10 cellular contexts compared by ENCODE assay signal in the genomic region with DNA sequence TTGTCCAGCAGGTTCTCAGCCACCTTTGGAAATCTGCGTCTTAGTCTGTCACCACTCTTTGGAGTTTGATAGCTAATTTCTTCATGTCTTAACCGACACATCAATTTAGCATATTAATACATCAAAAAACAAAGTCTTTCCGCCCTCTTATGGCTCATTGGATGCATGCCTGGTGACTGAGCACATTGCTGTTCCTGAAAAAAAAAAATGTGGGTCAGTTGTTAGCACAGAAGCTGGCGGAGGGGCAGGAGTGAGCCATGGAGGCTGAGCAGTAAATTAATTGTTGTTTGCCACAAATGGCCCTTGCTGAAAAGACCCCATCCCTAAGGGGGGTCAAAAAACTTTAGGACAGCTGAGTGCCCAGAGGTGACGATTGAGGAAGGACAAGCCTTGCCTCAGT. TPM values are rescaled to one million over a fixed set of nuclear protein-coding genes. Genes with fewer than 3 reads are reported as not detected.
A peak's percentile ranks its signal among the peaks of the same experiment; 100 is the strongest.
DNase-seq lines count a peak whose midpoint lies in the region; ATAC-seq, FAIRE-seq and TF ChIP-seq lines count a peak whose summit lies in the region.
"Not testable (repeated sequence)": the region's sequence is repeated elsewhere in the genome, so short reads cannot be mapped to it uniquely, and the experiment has no call there.
"Had no signal": no experiment of that assay in that cellular context is flagged by ENCODE, and none has a peak within 500 bp of the region (broad histone marks: within the 10 kb centered on the region; RNA-seq: fewer than 3 reads in every experiment).

No MANE protein-coding gene starts in this region.

- not testable (repeated sequence) for H3K79me2 ChIP-seq in PC-3 (ENCODE audit: low read length); endothelial cell of umbilical vein (ENCODE audit: control insufficient read depth, insufficient read depth, low read length); trophoblast cell (ENCODE audit: control insufficient read depth, insufficient read depth, low read length, poor library complexity)

- not testable (repeated sequence) for H4K12ac ChIP-seq in trophoblast cell (ENCODE audit: low read depth, low read length)

- not testable (repeated sequence) for H3K79me1 ChIP-seq in trophoblast cell (ENCODE audit: low read length)

- not testable (repeated sequence) for H3K4me2 ChIP-seq in PC-3 (ENCODE audit: low read length); endothelial cell of umbilical vein (ENCODE audit: insufficient read depth, low read length); trophoblast cell (ENCODE audit: low read length)

- not testable (repeated sequence) for H3K36me3 ChIP-seq in PC-3 (ENCODE audit: low read depth, low read length); endothelial cell of umbilical vein (ENCODE audit: control insufficient read depth in 2 of 2, extremely low read depth in 1 of 2, insufficient read depth in 2 of 2, low read length in 2 of 2); cardiac muscle cell; trophoblast cell (ENCODE audit: control insufficient read depth in 1 of 2, insufficient read depth in 2 of 2, low read length in 2 of 2)

- not testable (repeated sequence) for H2AK5ac ChIP-seq in trophoblast cell (ENCODE audit: low read length)

- not testable (repeated sequence) for H3K36me3 Mint-ChIP-seq in HFFc6 (ENCODE audit: low read depth)

- WGBS in trophoblast cell (ENCODE audit: extremely low coverage, insufficient coverage, insufficient read length): no CpG with 5 or more reads among the region's 5 CpGs

- FAIRE-seq in endothelial cell of umbilical vein (lab: Jason Lieb, UNC): peak; percentile 21

- H2BK120ac ChIP-seq in trophoblast cell (ENCODE audit: insufficient read depth, low read length, poor library complexity): not testable (repeated sequence)

- H3K9me3 ChIP-seq in PC-3 (ENCODE audit: low read length); endothelial cell of umbilical vein (replicated peaks; ENCODE audit: control insufficient read depth, insufficient read depth, low read length); cardiac muscle cell (ENCODE audit: low read depth); trophoblast cell (ENCODE audit: insufficient read depth, low read depth, low read length): not testable (repeated sequence)

- not testable (repeated sequence) for H4K20me1 ChIP-seq in PC-3 (ENCODE audit: low read length); endothelial cell of umbilical vein (replicated peaks; ENCODE audit: control insufficient read depth, extremely low read depth, insufficient read depth, low read length)

- not testable (repeated sequence) for H3K23ac ChIP-seq in trophoblast cell (ENCODE audit: low read length)

- H3K4me3 ChIP-seq in PC-3 (ENCODE audit: low read length); cardiac fibroblast (replicated peaks in 1 of 2; ENCODE audit: low read depth in 2 of 2, low read length in 2 of 2); endothelial cell of umbilical vein (replicated peaks in 1 of 3; ENCODE audit: insufficient read depth in 1 of 3, low read depth in 1 of 3, low read length in 3 of 3); cardiac muscle cell; trophoblast cell (ENCODE audit: low read depth, low read length): not testable (repeated sequence)

- not testable (repeated sequence) for H3F3A ChIP-seq in PC-3 (ENCODE audit: low read length, unreplicated experiment)

- DNase-seq in EL (peak; percentile 42), HFFc6 (peak; percentile 55), PC-3 (peak; percentile 2), cardiac fibroblast (ENCODE audit: low read depth in 2 of 2) (peak; percentile 42 to 53), endothelial cell of umbilical vein (ENCODE audit: low read depth, low spot score) (peak; percentile 51), cardiac muscle cell (ENCODE audit: low read depth in 1 of 2, low spot score in 1 of 2) (peak; percentile 0 to 41), trophoblast cell (peak; percentile 0 to 19)

- TF ChIP-seq CTCF in HFFc6 (IDR thresholded peaks at IDR 0.05); PC-3 (conservative IDR thresholded peaks at IDR 0.05; ENCODE audit: low read depth, low read length); cardiac fibroblast (IDR thresholded peaks at IDR 0.05; ENCODE audit: low read depth, low read length); endothelial cell of umbilical vein (IDR thresholded peaks at IDR 0.05; ENCODE audit: extremely low read depth in 1 of 2, insufficient read depth in 1 of 2, low read depth in 1 of 2, low read length in 2 of 2); cardiac muscle cell (IDR thresholded peaks at IDR 0.05; ENCODE audit: low read depth, low read length): not testable (repeated sequence)

- POLR2A ChIA-PET in PC-3 (lab: Charles Lee; ENCODE audit: unreplicated experiment); endothelial cell of umbilical vein (lab: Charles Lee): not testable (repeated sequence)

- H3K27ac ChIP-seq in PC-3 (ENCODE audit: low read length); endothelial cell of umbilical vein (ENCODE audit: insufficient read depth, low read depth, low read length); cardiac muscle cell; trophoblast cell (ENCODE audit: low read depth, low read length): not testable (repeated sequence)

- H3K27me3 Mint-ChIP-seq in HFFc6 (ENCODE audit: insufficient read depth): not testable (repeated sequence)

- not testable (repeated sequence) for H4K91ac ChIP-seq in trophoblast cell (ENCODE audit: low read depth, low read length)

- H3K9me2 ChIP-seq in PC-3 (replicated peaks; ENCODE audit: low read length): not testable (repeated sequence)

- not testable (repeated sequence) for H3K27ac Mint-ChIP-seq in HFFc6

- H3K4me3 Mint-ChIP-seq in HFFc6: not testable (repeated sequence)

- not testable (repeated sequence) for H3K27me3 ChIP-seq in PC-3 (ENCODE audit: low read length); endothelial cell of umbilical vein (ENCODE audit: control insufficient read depth in 2 of 2, insufficient read depth in 2 of 2, low read length in 2 of 2); cardiac muscle cell; trophoblast cell (ENCODE audit: insufficient read depth, low read length)

- H2BK12ac ChIP-seq in trophoblast cell (ENCODE audit: low read length): not testable (repeated sequence)

- H3K9me1 ChIP-seq in endothelial cell of umbilical vein (replicated peaks; ENCODE audit: control insufficient read depth, extremely low read depth, insufficient read depth, low read length): not testable (repeated sequence)

- not testable (repeated sequence) for H3K18ac ChIP-seq in trophoblast cell (ENCODE audit: low read length)

- not testable (repeated sequence) for BruUV-seq in PC-3 (replicated peaks; lab: Mats Ljungman, UMichigan); endothelial cell of umbilical vein (replicated peaks; lab: Mats Ljungman, UMichigan)

- H3K14ac ChIP-seq in trophoblast cell (ENCODE audit: low read length): not testable (repeated sequence)

- intact Hi-C loops in PC-3 (cut with micrococcal nuclease); endothelial cell of umbilical vein (cut with micrococcal nuclease): not testable (repeated sequence)

- not testable (repeated sequence) for H2BK5ac ChIP-seq in trophoblast cell (ENCODE audit: low read depth, low read length, poor library complexity)

- not testable (repeated sequence) for H3K4ac ChIP-seq in trophoblast cell (ENCODE audit: low read depth, low read length)

- ATAC-seq in PC-3: not testable (repeated sequence)

- not testable (repeated sequence) for H4K8ac ChIP-seq in trophoblast cell (ENCODE audit: low read depth, low read length)

- H2AFZ ChIP-seq in PC-3 (ENCODE audit: low read length); endothelial cell of umbilical vein (ENCODE audit: low read depth, low read length); trophoblast cell (ENCODE audit: insufficient read depth, low read length, poor library complexity): not testable (repeated sequence)

- not testable (repeated sequence) for H3K9me3 Mint-ChIP-seq in HFFc6

- H3K4me1 Mint-ChIP-seq in HFFc6 (ENCODE audit: low read depth): not testable (repeated sequence)

- not testable (repeated sequence) for TF ChIP-seq POLR2A in endothelial cell of umbilical vein (IDR thresholded peaks at IDR 0.05; ENCODE audit: low read depth, low read length)

- H3K4me1 ChIP-seq in PC-3 (ENCODE audit: insufficient read depth, low read length); endothelial cell of umbilical vein (ENCODE audit: control insufficient read depth, extremely low read depth, insufficient read depth, low read length); cardiac muscle cell (ENCODE audit: low read depth); trophoblast cell (ENCODE audit: control insufficient read depth in 1 of 2, insufficient read depth in 2 of 2, low read length in 2 of 2): not testable (repeated sequence)

- CTCF ChIA-PET in PC-3 (lab: Charles Lee); endothelial cell of umbilical vein (lab: Charles Lee): not testable (repeated sequence)

- H3K9ac ChIP-seq in PC-3 (ENCODE audit: low read length); endothelial cell of umbilical vein (replicated peaks; ENCODE audit: extremely low read depth, insufficient read depth, low read length); trophoblast cell (ENCODE audit: low read length): not testable (repeated sequence)

- dilution Hi-C loops in endothelial cell of umbilical vein (cut with MboI; ENCODE audit: extremely low pct_ligation_motif_present, low sequenced_read_pairs): not testable (repeated sequence)

RNA-seq across cellular contexts. Expression of a gene that starts 5.6 kb away (rescaled TPM):
- 1 to 10 TPM in 4 of 6 experiments, under 1 TPM in 2; 0.31 to 3.7 (median 2.9) TPM for total RNA-seq in HFFc6 (2021; fragmentation: NEBNext Ultra II Directional; extraction: Animal tissue kit (Norgen Biotek cat#: 25700))
- total RNA-seq in PC-3 (2014; rRNA removed) (not detected in 2 replicates), endothelial cell of umbilical vein (0.65 and 0.75 TPM in 2 replicates), cardiac muscle cell (0.27 and 1.1 TPM in 2 replicates)
- polyA plus RNA-seq in endothelial cell of umbilical vein (0.50 and 0.65 TPM in 2 replicates), cardiac muscle cell (0.71 and 0.76 TPM in 2 replicates)
- polyA plus RNA-seq in endothelial cell of umbilical vein (2011; cell fraction: cytosol; rRNA removed): 0.31 and 0.39 TPM in 2 replicates
- polyA plus RNA-seq in endothelial cell of umbilical vein (2011; cell fraction: nucleus; rRNA removed): 1.5 and 1.8 TPM in 2 replicates
- polyA plus RNA-seq in endothelial cell of umbilical vein (2012): 0.31 and 0.32 TPM in 2 replicates
- 1.0 and 1.1 TPM in 2 replicates for polyA minus RNA-seq in endothelial cell of umbilical vein
- polyA minus RNA-seq in endothelial cell of umbilical vein (2011; cell fraction: cytosol; rRNA and poly(A)+ RNA removed): 0.20 TPM
- polyA minus RNA-seq in endothelial cell of umbilical vein (2011; cell fraction: nucleus; rRNA and poly(A)+ RNA removed): 1.3 and 1.5 TPM in 2 replicates
- 4.8 and 5.1 TPM in 2 replicates for polyA plus RNA-seq in trophoblast cell (2013)
- total RNA-seq: H7 had no signal

RNA-seq across cellular contexts. Expression of a gene that starts 16.9 kb away (rescaled TPM):
- total RNA-seq in HFFc6 (2021; fragmentation: NEBNext Ultra II Directional; extraction: Animal tissue kit (Norgen Biotek cat#: 25700)): not detected
- 3.1 and 5.8 TPM in 2 replicates for total RNA-seq in PC-3 (2014; rRNA removed)
- not detected in 2 replicates for total RNA-seq in endothelial cell of umbilical vein
- polyA plus RNA-seq in endothelial cell of umbilical vein: not detected in 2 replicates
- not detected in 2 replicates for polyA plus RNA-seq in endothelial cell of umbilical vein (2011; cell fraction: cytosol; rRNA removed)
- polyA plus RNA-seq in endothelial cell of umbilical vein (2011; cell fraction: nucleus; rRNA removed): not detected in 2 replicates
- polyA plus RNA-seq in endothelial cell of umbilical vein (2012): not detected in 2 replicates
- not detected in 2 replicates for polyA minus RNA-seq in endothelial cell of umbilical vein
- polyA minus RNA-seq in endothelial cell of umbilical vein (2011; cell fraction: cytosol; rRNA and poly(A)+ RNA removed): not detected
- polyA minus RNA-seq in endothelial cell of umbilical vein (2011; cell fraction: nucleus; rRNA and poly(A)+ RNA removed): not detected in 2 replicates
- 2.3 and 9.1 TPM in 2 replicates for total RNA-seq in cardiac muscle cell
- 3.3 and 3.7 TPM in 2 replicates for polyA plus RNA-seq in cardiac muscle cell
- polyA plus RNA-seq in trophoblast cell (2013): 0.27 and 0.39 TPM in 2 replicates
- total RNA-seq: HepG2 had no signal
- polyA plus RNA-seq: GM12878, HepG2 had no signal

Comparison
In these comparisons a context has a peak if more than half of its experiments do, and no peak if none do; other contexts are left out.
1. DNase-seq: peak in every context shown above with its lines; median percentile 55 in HFFc6; 51 in endothelial cell of umbilical vein; 48 in cardiac fibroblast; 42 in EL; 20 in cardiac muscle cell; 10 in trophoblast cell; 2 in PC-3.